ENCODE assay signal across 18 cellular contexts in genomic region chrX:130437996-130438395, GRCh38. TPM values are rescaled to one million over a fixed set of nuclear protein-coding genes. Genes with fewer than 3 reads are reported as not detected.
"Had no signal": no experiment of that assay in that cellular context is flagged by ENCODE, and none has a peak within 500 bp of the region (broad histone marks: within the 10 kb centered on the region; RNA-seq: fewer than 3 reads in every experiment).

No MANE protein-coding gene starts in this region.

RNA-seq across cellular contexts. Expression of gene GPR119, which starts 52.5 kb away (rescaled TPM):
- total RNA-seq: activated naive CD4-positive, alpha-beta T cell treated with anti-CD3 and anti-CD28 coated beads for 36 hours; activated naive CD4-positive, alpha-beta T cell treated with anti-CD3 and anti-CD28 coated beads, Interleukin-2, amount 50 U/mL, for 72 hours; activated naive CD8-positive, alpha-beta T cell treated with anti-CD3 and anti-CD28 coated beads for 36 hours; activated naive CD8-positive, alpha-beta T cell treated with anti-CD3 and anti-CD28 coated beads, Interleukin-2, amount 10 ng/mL, durations not matched to agents 7 days and 5 days; activated T-cell treated with anti-CD3 and anti-CD28 coated beads, Interleukin-2, amount 50 U/mL, for 4 hours; activated T-cell treated with anti-CD3 and anti-CD28 coated beads, Interleukin-2, amount 50 U/mL, for 72 hours; activated T-helper 1 cell treated with anti-CD3 and anti-CD28 coated beads, Interleukin-12 subunit alpha, Interleukin-12 subunit beta, Interleukin-2, Interleukin-4 antibody, amounts not matched to agents 30 ng/mL and 10 ng/mL and 1 ng/mL, durations not matched to agents 14 hours and 24 hours and 36 hours; activated T-helper 17 cell treated with anti-CD3 and anti-CD28 coated beads, Interleukin-2, amount 50 U/mL, for 72 hours; activated T-helper 2 cell treated with anti-CD3 and anti-CD28 coated beads, Interferon-gamma antibody, Interleukin-2, Interleukin-4, amounts not matched to agents 10 μg/mL and 5 μg/mL and 100 μg/mL, durations not matched to agents 14 hours and 24 hours and 36 hours; adrenal gland; aorta; ascending aorta; breast epithelium; bronchial epithelial cell; cardiac muscle cell; cardiac septum; cerebellum; chondrocyte had no signal
